Comparison of ENCODE assay signal across 10 cellular contexts in the genomic region with DNA sequence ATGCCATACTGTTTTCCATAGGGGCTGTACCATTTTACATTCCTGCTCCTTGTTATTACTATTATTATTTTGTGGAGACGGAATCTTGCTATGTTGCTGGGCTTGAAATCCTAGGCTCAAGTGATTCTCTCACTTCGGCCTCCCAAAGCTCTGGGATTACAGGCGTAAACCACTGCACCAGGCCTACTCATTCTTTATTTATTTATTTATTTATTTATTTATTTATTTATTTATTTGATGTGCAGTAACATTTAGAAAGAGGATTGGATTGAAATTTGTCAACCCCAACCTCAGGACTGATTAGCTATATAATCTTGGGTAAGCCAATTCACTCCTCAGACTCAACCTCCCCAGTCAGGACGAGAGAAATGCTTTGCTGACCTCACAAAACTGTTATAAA.
"Had no signal": no experiment of that assay in that cellular context is flagged by ENCODE, and none has a peak within 500 bp of the region (broad histone marks: within the 10 kb centered on the region; RNA-seq: fewer than 3 reads in every experiment).

No MANE protein-coding gene starts in this region.

- H3K9ac ChIP-seq: GM23248 had no signal

- H3K4me1 Mint-ChIP-seq: GM23338, H9 had no signal

- H3K9me3 ChIP-seq: HAP-1 had no signal

- DNase-seq: GM23248, GOT3, H7, H9, HCEC 1CT, HFFc6 had no signal

- H3K36me3 ChIP-seq: HAP-1 had no signal

- H3K9me3 Mint-ChIP-seq: GM23338, H9, HFFc6 had no signal

- H3K27ac Mint-ChIP-seq: GM23338, H9, HFFc6 had no signal

- FAIRE-seq: H1, H54 had no signal

- H2AFZ ChIP-seq: GM23248, GM23338 had no signal

- H3K27ac ChIP-seq: GM23248 had no signal

- ATAC-seq: GM23338 had no signal

- H3K4me3 Mint-ChIP-seq: GM23338, H9, HFFc6 had no signal

- H3K4me2 ChIP-seq: GM23338 had no signal

- H3K4me3 ChIP-seq: GM23248, GM23338, HAP-1 had no signal

- H3K4me1 ChIP-seq: HAP-1 had no signal
